In the genomic region with DNA sequence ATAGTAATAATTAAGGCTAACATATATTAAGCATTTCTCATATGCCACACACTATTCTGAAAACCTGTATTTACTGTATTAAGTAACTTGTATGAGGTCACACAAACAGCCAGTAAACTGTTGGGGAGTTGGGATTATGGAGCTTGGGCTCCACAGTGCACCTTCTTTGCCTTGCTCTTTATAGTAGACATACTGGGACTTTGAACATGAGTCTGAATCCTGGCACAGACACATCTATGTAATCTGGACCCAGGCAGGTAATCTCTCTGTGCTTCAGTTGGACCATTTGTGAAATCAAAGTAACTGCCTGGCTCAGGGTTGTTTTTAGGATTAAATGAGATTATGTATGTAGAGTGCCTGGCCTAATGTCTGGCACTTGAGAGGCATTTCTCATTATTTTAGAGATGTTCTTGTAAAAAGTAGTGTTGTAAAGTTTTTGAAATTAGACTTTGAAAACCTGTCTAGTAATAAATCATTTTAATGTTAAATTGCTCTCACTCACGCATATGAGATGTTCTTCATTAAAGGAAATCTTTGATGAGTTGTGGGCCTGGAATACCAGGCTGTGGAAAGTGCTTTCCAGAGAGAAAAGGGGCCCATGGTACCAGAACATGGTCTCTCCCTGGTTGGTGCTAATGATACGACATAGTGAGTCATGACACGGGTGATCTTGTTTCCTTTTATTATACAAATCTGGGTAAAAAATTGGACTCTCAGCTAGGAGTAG, we compare ENCODE assay signal across 28 cellular contexts. TPM values are rescaled to one million over a fixed set of nuclear protein-coding genes. Genes with fewer than 3 reads are reported as not detected.
A peak's percentile ranks its signal among the peaks of the same experiment; 100 is the strongest.
DNase-seq lines count a peak whose midpoint lies in the region; ATAC-seq, FAIRE-seq and TF ChIP-seq lines count a peak whose summit lies in the region.
"Had no signal": no experiment of that assay in that cellular context is flagged by ENCODE, and none has a peak within 500 bp of the region (broad histone marks: within the 10 kb centered on the region; RNA-seq: fewer than 3 reads in every experiment).

No MANE protein-coding gene starts in this region.

- H3K27ac ChIP-seq in foreskin keratinocyte, result no peak overlapping the region
- H3K27ac ChIP-seq in small intestine (ENCODE audit: low read depth in 1 of 2, low read length in 1 of 2), result peak overlapping the region; percentile 68 to 84
- H3K27ac ChIP-seq: A549, heart right ventricle, neural progenitor cell, suprapubic skin had no signal

- TF ChIP-seq CTCF in foreskin keratinocyte (conservative IDR thresholded peaks at IDR 0.05), result no peak

- no peak overlapping the region for H3K4me3 ChIP-seq in small intestine (ENCODE audit: low read depth in 1 of 2, low read length in 2 of 2)
- H3K4me3 ChIP-seq: A549, heart right ventricle, neural progenitor cell, suprapubic skin had no signal

- TF ChIP-seq POLR2A in GM12891 (IDR thresholded peaks at IDR 0.05; ENCODE audit: low read depth, low read length), result no peak

- ATAC-seq in foreskin keratinocyte (peak; percentile 44), HG02642 (IDR thresholded peaks at IDR 0.05; ENCODE audit: poor library complexity, unreplicated experiment) (no peak)
- ATAC-seq: A549; effector memory CD8-positive, alpha-beta T cell; stimulated activated effector memory CD8-positive, alpha-beta T cell treated with anti-CD3 and anti-CD28 coated beads, Interleukin-12 subunit alpha, Interleukin-12 subunit beta, amount 100 ng/mL, for 72 hours had no signal

- FAIRE-seq in GM19239 (lab: Jason Lieb, UNC) (peak; percentile 28), small intestine (lab: Jason Lieb, UNC) (no peak), GM12891 (lab: Jason Lieb, UNC) (no peak)
- FAIRE-seq: A549 had no signal

- H3K36me3 ChIP-seq in small intestine (ENCODE audit: control insufficient read depth in 2 of 2, insufficient read depth in 2 of 2, low read length in 2 of 2), result no peaks in the 10 kb centered on the region
- H3K36me3 ChIP-seq: heart right ventricle, neural progenitor cell, suprapubic skin had no signal

- H3K4me1 ChIP-seq in foreskin keratinocyte, result peaks cover 66% of the 10 kb centered on the region
- H3K4me1 ChIP-seq in small intestine (ENCODE audit: control insufficient read depth in 2 of 2, insufficient read depth in 1 of 2, low read depth in 1 of 2, low read length in 1 of 2), result peaks cover 14 to 36% of the 10 kb centered on the region in 2 donors

- no peaks in the 10 kb centered on the region for H3K27me3 ChIP-seq in foreskin keratinocyte
- no peaks in the 10 kb centered on the region for H3K27me3 ChIP-seq in small intestine (ENCODE audit: control insufficient read depth in 2 of 2, insufficient read depth in 2 of 2, low read length in 2 of 2)
- H3K27me3 ChIP-seq: heart right ventricle, neural progenitor cell, suprapubic skin had no signal

- WGBS in small intestine, 3 donors, result 20 to 65% (median 37%) methylated on average over 3 of the region's 3 CpGs

- DNase-seq in GM19239 (ENCODE audit: insufficient read length, low spot score) (no peak), LoVo (ENCODE audit: low spot score) (peak; percentile 8), foreskin keratinocyte (no peak), small intestine (peak; percentile 85), NCI-H1930 (lab: John Stamatoyannopoulos, UW) (no peak), kidney tubule cell (ENCODE audit: low spot score) (no peak), GM12891 (ENCODE audit: insufficient read length, low spot score) (no peak)
- DNase-seq: activated B cell treated with CpG ODN at 0.5 μM for 24 hours; activated CD4-positive, alpha-beta T cell treated with anti-CD3 and anti-CD28 coated beads, Interleukin-2, amount 50 U/mL, for 48 hours; activated naive CD4-positive, alpha-beta T cell treated with anti-CD3 and anti-CD28 coated beads, Interleukin-2, amount 50 U/mL, for 16 hours; amygdala; CD4-positive, alpha-beta memory T cell; effector memory CD8-positive, alpha-beta T cell; heart right ventricle; KBM-7; mammary epithelial cell; NCI-H1436 treated with DMSO at 0.1 percent for 48 hours; NCI-H446 treated with DMSO at 0.1 percent for 48 hours; right cardiac atrium; SIG-M5; stimulated activated CD4-positive, alpha-beta T cell treated with anti-CD3 and anti-CD28 coated beads, Interleukin-12 subunit alpha, Interleukin-12 subunit beta, amount 100 ng/mL, for 4 hours; stimulated activated CD4-positive, alpha-beta T cell treated with anti-CD3 and anti-CD28 coated beads, Interleukin-4, amount 100 ng/mL, for 24 hours; SW 1271 had no signal

- no peaks in the 10 kb centered on the region for H3K9me3 ChIP-seq in small intestine (ENCODE audit: control insufficient read depth, low read depth)
- H3K9me3 ChIP-seq: A549, heart right ventricle, suprapubic skin had no signal

TF ChIP-seq in GM12891, 5 proteins besides CTCF, POLR2A, EP300 and RAD21:
- TF ChIP-seq POLR2AphosphoS5 (IDR thresholded peaks at IDR 0.05; ENCODE audit: low read depth, low read length) (no peak), POU2F2 (IDR thresholded peaks at IDR 0.05; ENCODE audit: low read depth, low read length) (no peak), TAF1 (IDR thresholded peaks at IDR 0.05; ENCODE audit: low read depth, low read length) (no peak), PAX5 (IDR thresholded peaks at IDR 0.05; ENCODE audit: insufficient read depth, low read length, severe bottlenecking) (no peak), SPI1 (IDR thresholded peaks at IDR 0.05; ENCODE audit: low read depth, low read length) (no peak)

RNA-seq across cellular contexts. Expression of a gene that starts 34.3 kb away (rescaled TPM):
- total RNA-seq in foreskin keratinocyte, result 22.5 and 23.6 TPM in 2 replicates
- polyA plus RNA-seq in foreskin keratinocyte, result 9.2 and 10.7 TPM in 2 replicates
- polyA plus RNA-seq in small intestine, result 10 to 100 TPM; 21.8 to 35.4 (median 35.3) TPM
- polyA plus RNA-seq in GM12891 (2012; ENCODE audit: low read depth, missing spikeins), result 0.22 TPM

Comparison
In these comparisons a context has a peak if more than half of its experiments do, and no peak if none do; other contexts are left out.
1. DNase-seq: peak in LoVo (single experiment) and small intestine (single experiment); none in GM19239 (single experiment), foreskin keratinocyte (0 of 2), NCI-H1930 (0 of 2), kidney tubule cell (single experiment) and GM12891 (single experiment).